Comparison of ENCODE assay signal across 1 cellular context in genomic region chr15:68229386-68230156, GRCh38.
A peak's percentile ranks its signal among the peaks of the same experiment; 100 is the strongest.
TF ChIP-seq lines count a peak whose summit lies in the region.

CLN6 (minus strand) TSS chr15:68229728; CDS start chr15:68229584, 144 bp downstream.

TF ChIP-seq in A549, 52 proteins besides CTCF, POLR2A, EP300 and RAD21 (continued from another document):
- TF ChIP-seq REST (IDR thresholded peaks at IDR 0.05) (no peak), PHF8 (IDR thresholded peaks at IDR 0.05; ENCODE audit: borderline replicate concordance, low read depth) (peak; percentile 60; the same call in 1 of the 2 replicates), EHMT2 (IDR thresholded peaks at IDR 0.05; ENCODE audit: low read depth) (no peak), PBX3 (IDR thresholded peaks at IDR 0.05) (peak; percentile 43; the same call in 1 of the 2 replicates), NR3C1 (IDR thresholded peaks at IDR 0.05) (no peak), TP53 (CRISPR knock-in tag; IDR thresholded peaks at IDR 0.05) (0 out of 2 replicates have a peak, but pooled peaks have one; percentile 38), NFE2L2 (conservative IDR thresholded peaks at IDR 0.05; ENCODE audit: low read length) (no peak), ZC3H11A (IDR thresholded peaks at IDR 0.05) (no peak), ELK1 (IDR thresholded peaks at IDR 0.05; ENCODE audit: low read depth, low read length) (no peak), MAX (IDR thresholded peaks at IDR 0.05) (peak; percentile 98), CHD4 (IDR thresholded peaks at IDR 0.05; ENCODE audit: borderline replicate concordance) (no peak), RNF2 (IDR thresholded peaks at IDR 0.05; ENCODE audit: borderline replicate concordance, low read depth) (no peak), E2F6 (IDR thresholded peaks at IDR 0.05; ENCODE audit: borderline replicate concordance, low read depth) (peak; percentile 99), KDM1A (IDR thresholded peaks at IDR 0.05; ENCODE audit: low read depth) (no peak), RARB (CRISPR knock-in tag; IDR thresholded peaks at IDR 0.05) (no peak), ATOH8 (CRISPR knock-in tag; IDR thresholded peaks at IDR 0.05; ENCODE audit: low read depth) (no peak), RCOR1 (IDR thresholded peaks at IDR 0.05; ENCODE audit: low read depth, low read length) (no peak), JUN (IDR thresholded peaks at IDR 0.05) (peak; percentile 72 to 96; a peak in 4 of 5 replicates), FOSB (CRISPR knock-in tag; IDR thresholded peaks at IDR 0.05) (no peak), JUNB (IDR thresholded peaks at IDR 0.05) (no peak), HDAC2 (IDR thresholded peaks at IDR 0.05) (no peak), MAZ (IDR thresholded peaks at IDR 0.05; ENCODE audit: borderline replicate concordance, low read depth, low read length) (0 out of 2 replicates have a peak, but pooled peaks have one; percentile 2), GATA3 (IDR thresholded peaks at IDR 0.05; ENCODE audit: borderline replicate concordance) (no peak; the same call in 1 of the 2 replicates), TFCP2L1 (CRISPR knock-in tag; IDR thresholded peaks at IDR 0.05) (0 out of 2 replicates have a peak, but pooled peaks have one; percentile 54), CHD2 (IDR thresholded peaks at IDR 0.05; ENCODE audit: low read length, partially characterized antibody) (no peak), HES2 (IDR thresholded peaks at IDR 0.05) (no peak), SMC3 (IDR thresholded peaks at IDR 0.05) (no peak)
TF ChIP-seq in A549: peak in this region for 14.
